Comparison of ENCODE assay signal across 36 cellular contexts in genomic region chr11:1866226-1866625, GRCh38. TPM values are rescaled to one million over a fixed set of nuclear protein-coding genes. Genes with fewer than 3 reads are reported as not detected.
A peak's percentile ranks its signal among the peaks of the same experiment; 100 is the strongest.
DNase-seq lines count a peak whose midpoint lies in the region; ATAC-seq, FAIRE-seq and TF ChIP-seq lines count a peak whose summit lies in the region.
"Had no signal": no experiment of that assay in that cellular context is flagged by ENCODE, and none has a peak within 500 bp of the region (broad histone marks: within the 10 kb centered on the region; RNA-seq: fewer than 3 reads in every experiment).

No MANE protein-coding gene starts in this region.

- H3K9me3 ChIP-seq in heart left ventricle (no peaks in the 10 kb centered on the region), kidney (ENCODE audit: control insufficient read depth in 1 of 2, low read length in 2 of 2) (no peaks in the 10 kb centered on the region), gastrocnemius medialis (no peaks in the 10 kb centered on the region), OCI-LY7 (ENCODE audit: low read length) (no peaks in the 10 kb centered on the region)
- H3K9me3 ChIP-seq: Peyer's patch had no signal

- ATAC-seq in heart left ventricle (no peak), gastrocnemius medialis (no peak), HG03460 (IDR thresholded peaks at IDR 0.05; ENCODE audit: unreplicated experiment) (no peak)
- ATAC-seq: HCT116; natural killer cell treated with Interleukin-12 subunit alpha and Interleukin-12 subunit beta and Interleukin-15 and Interleukin-18, amount 100 ng/mL, for 72 hours had no signal

- no peak overlapping the region for H3K4me2 ChIP-seq in OCI-LY7 (ENCODE audit: low read length)

- TF ChIP-seq CTCF in heart left ventricle (IDR thresholded peaks at IDR 0.05), result no peak
- TF ChIP-seq CTCF in kidney (IDR thresholded peaks at IDR 0.05; ENCODE audit: borderline replicate concordance, extremely low read depth, insufficient read depth), result no peak
- TF ChIP-seq CTCF in gastrocnemius medialis (IDR thresholded peaks at IDR 0.05 in 4 of 5, conservative IDR thresholded peaks at IDR 0.05 in 1 of 5), result no peak
- TF ChIP-seq CTCF in glutamatergic neuron (IDR thresholded peaks at IDR 0.05; ENCODE audit: partially characterized antibody, unreplicated experiment), result no peak
- no peak for TF ChIP-seq CTCF in OCI-LY7 (conservative IDR thresholded peaks at IDR 0.05; ENCODE audit: low read length)

- intact Hi-C loops in heart left ventricle (cut with DNase I) (no loop called here), cardiac septum (cut with DNase I) (no loop called here), kidney (cut with DNase I) (no loop called here), gastrocnemius medialis (cut with DNase I; ENCODE audit: low total_unique reads) (no loop called here), OCI-LY7 (cut with micrococcal nuclease; ENCODE audit: unreplicated experiment) (no loop called here)

- no peaks in the 10 kb centered on the region; the same call in 1 of the 2 replicates for H4K20me1 ChIP-seq in OCI-LY7 (ENCODE audit: insufficient read depth, low read length)

- H3K27ac Mint-ChIP-seq in glutamatergic neuron (ENCODE audit: unreplicated experiment), result no peak overlapping the region
- H3K27ac Mint-ChIP-seq: activated CD4-positive, alpha-beta T cell treated with anti-CD3 and anti-CD28 coated beads, Interleukin-2, amount 10 ng/mL, durations not matched to agents 7 days and 5 days; activated naive CD8-positive, alpha-beta T cell treated with anti-CD3 and anti-CD28 coated beads for 36 hours; natural killer cell treated with Interleukin-12 subunit alpha and Interleukin-12 subunit beta and Interleukin-15 and Interleukin-18, amount 100 ng/mL, for 72 hours; type B pancreatic cell had no signal

- FAIRE-seq in kidney (lab: Jason Lieb, UNC), result no peak
- FAIRE-seq: A204.1, keratinocyte had no signal

- H3K9ac ChIP-seq in kidney (ENCODE audit: low read length in 2 of 2), result no peak overlapping the region

- no peak for TF ChIP-seq POLR2A in heart left ventricle (IDR thresholded peaks at IDR 0.05)
- no peak for TF ChIP-seq POLR2A in gastrocnemius medialis (IDR thresholded peaks at IDR 0.05)

- peaks cover 0 to 4% (median 0%) of the 10 kb centered on the region in 9 donors for H3K36me3 ChIP-seq in heart left ventricle
- no peaks in the 10 kb centered on the region for H3K36me3 ChIP-seq in kidney (ENCODE audit: control insufficient read depth in 1 of 2, insufficient read depth in 2 of 2, low read length in 2 of 2)
- no peaks in the 10 kb centered on the region for H3K36me3 ChIP-seq in gastrocnemius medialis
- 0 out of 2 replicates have a peak, but pooled peaks cover 8% of the 10 kb centered on the region for H3K36me3 ChIP-seq in OCI-LY7 (ENCODE audit: insufficient read depth, low read length)
- H3K36me3 ChIP-seq: cardiac muscle cell, Peyer's patch had no signal

- WGBS in heart left ventricle, 4 donors, result 82 to 94% (median 85%) methylated on average over 2 to 8 of the region's 8 CpGs

- H3K4me3 ChIP-seq in heart left ventricle (peak overlapping the region in 6 of 12 donors; percentile 52 to 70 (median 58)), kidney (ENCODE audit: low read length in 2 of 2) (no peak overlapping the region), gastrocnemius medialis (no peak overlapping the region), OCI-LY7 (ENCODE audit: low read depth, low read length, poor library complexity, severe bottlenecking) (no peak overlapping the region)
- H3K4me3 ChIP-seq: cardiac muscle cell, lung, Peyer's patch had no signal

- H3K4me1 Mint-ChIP-seq in glutamatergic neuron (ENCODE audit: low read depth, unreplicated experiment), result no peaks in the 10 kb centered on the region

- H3K9me3 Mint-ChIP-seq in glutamatergic neuron (ENCODE audit: unreplicated experiment), result no peaks in the 10 kb centered on the region
- H3K9me3 Mint-ChIP-seq: activated CD4-positive, alpha-beta T cell treated with anti-CD3 and anti-CD28 coated beads, Interleukin-2, amount 10 ng/mL, durations not matched to agents 7 days and 5 days; activated naive CD8-positive, alpha-beta T cell treated with anti-CD3 and anti-CD28 coated beads for 36 hours; natural killer cell treated with Interleukin-12 subunit alpha and Interleukin-12 subunit beta and Interleukin-15 and Interleukin-18, amount 100 ng/mL, for 72 hours; type B pancreatic cell had no signal

- CTCF ChIA-PET in OCI-LY7 (lab: Charles Lee; ENCODE audit: unreplicated experiment), result no interaction called here

- in situ Hi-C loops in gastrocnemius medialis (cut with MboI; ENCODE audit: low sequenced_read_pairs in 4 of 4), result no loop called here

- H3K4me1 ChIP-seq in heart left ventricle, result peaks cover 11 to 69% (median 25%) of the 10 kb centered on the region in 12 donors
- H3K4me1 ChIP-seq in kidney (ENCODE audit: control insufficient read depth in 1 of 2, insufficient read depth in 1 of 2, low read depth in 1 of 2, low read length in 2 of 2), result peaks cover 0 to 17% of the 10 kb centered on the region in 2 donors
- peaks cover 26 to 37% of the 10 kb centered on the region in 2 donors for H3K4me1 ChIP-seq in gastrocnemius medialis
- H3K4me1 ChIP-seq in OCI-LY7 (ENCODE audit: insufficient read depth, low read length, poor library complexity, severe bottlenecking), result no peaks in the 10 kb centered on the region

- H3K27me3 Mint-ChIP-seq in glutamatergic neuron (ENCODE audit: unreplicated experiment), result peaks cover 2% of the 10 kb centered on the region
- H3K27me3 Mint-ChIP-seq: activated CD4-positive, alpha-beta T cell treated with anti-CD3 and anti-CD28 coated beads, Interleukin-2, amount 10 ng/mL, durations not matched to agents 7 days and 5 days; activated naive CD8-positive, alpha-beta T cell treated with anti-CD3 and anti-CD28 coated beads for 36 hours; natural killer cell treated with Interleukin-12 subunit alpha and Interleukin-12 subunit beta and Interleukin-15 and Interleukin-18, amount 100 ng/mL, for 72 hours had no signal

- H3K27me3 ChIP-seq in heart left ventricle (peaks cover 0 to 9% (median 0%) of the 10 kb centered on the region in 9 donors), gastrocnemius medialis (peaks cover 19 to 35% (median 32%) of the 10 kb centered on the region in 3 donors)
- H3K27me3 ChIP-seq: Peyer's patch had no signal

- H3K4me3 Mint-ChIP-seq in glutamatergic neuron (ENCODE audit: unreplicated experiment), result no peak overlapping the region
- H3K4me3 Mint-ChIP-seq: activated CD4-positive, alpha-beta T cell treated with anti-CD3 and anti-CD28 coated beads, Interleukin-2, amount 10 ng/mL, durations not matched to agents 7 days and 5 days; activated naive CD8-positive, alpha-beta T cell treated with anti-CD3 and anti-CD28 coated beads for 36 hours; natural killer cell treated with Interleukin-12 subunit alpha and Interleukin-12 subunit beta and Interleukin-15 and Interleukin-18, amount 100 ng/mL, for 72 hours; type B pancreatic cell had no signal

- no peaks in the 10 kb centered on the region for H3K36me3 Mint-ChIP-seq in glutamatergic neuron (ENCODE audit: unreplicated experiment)
- H3K36me3 Mint-ChIP-seq: natural killer cell treated with Interleukin-12 subunit alpha and Interleukin-12 subunit beta and Interleukin-15 and Interleukin-18, amount 100 ng/mL, for 72 hours; type B pancreatic cell had no signal

- BruUV-seq in OCI-LY7 (replicated peaks; lab: Mats Ljungman, UMichigan), result no TSS peak

- no peaks in the 10 kb centered on the region for H3K79me2 ChIP-seq in OCI-LY7 (ENCODE audit: insufficient read depth, low read depth, low read length)

- POLR2A ChIA-PET in OCI-LY7 (lab: Charles Lee), result no interaction called here

- H2AFZ ChIP-seq in OCI-LY7 (ENCODE audit: low read length), result no peak overlapping the region

- no peaks in the 10 kb centered on the region for H3K9me2 ChIP-seq in OCI-LY7 (ENCODE audit: insufficient read depth, low read length)

- DNase-seq in heart left ventricle, result peak in 2 of 5 donors; percentile 19 to 44
- DNase-seq in cardiac septum (ENCODE audit: low spot score), result no peak
- peak; percentile 60 for DNase-seq in kidney
- DNase-seq in gastrocnemius medialis, result no peak
- no peak for DNase-seq in glutamatergic neuron
- no peak for DNase-seq in activated CD4-positive, alpha-beta T cell treated with anti-CD3 and anti-CD28 coated beads for 48 hours
- DNase-seq in OCI-LY7 (ENCODE audit: low spot score), result no peak
- DNase-seq: activated CD4-positive, alpha-beta T cell treated with anti-CD3 and anti-CD28 coated beads, Interleukin-2, amount 10 ng/mL, durations not matched to agents 7 days and 5 days; activated effector memory CD4-positive, alpha-beta T cell treated with Interleukin-2 at 50 U/mL for 16 hours; activated naive CD8-positive, alpha-beta T cell treated with anti-CD3 and anti-CD28 coated beads for 36 hours; DMS79 treated with DMSO at 0.1 percent for 48 hours; effector CD8-positive, alpha-beta T cell; GF-D8; head of caudate nucleus; Kasumi-1; NCI-H1436 treated with DMSO at 0.1 percent for 48 hours; NCI-H2081 treated with DMSO at 0.1 percent for 48 hours; NCI-H345; NCI-H748 treated with DMSO at 0.1 percent for 48 hours; Peyer's patch; retina; stimulated activated CD4-positive, alpha-beta T cell treated with anti-CD3 and anti-CD28 coated beads, Interleukin-4, amount 100 ng/mL, for 1 hour had no signal

- H3K27ac ChIP-seq in heart left ventricle (peak overlapping the region in 7 of 12 donors; percentile 1 to 93 (median 54)), kidney (ENCODE audit: low read depth in 2 of 2, low read length in 2 of 2) (no peak overlapping the region), gastrocnemius medialis (peak overlapping the region; percentile 49 to 58 (median 54)), OCI-LY7 (ENCODE audit: low read depth, low read length, poor library complexity, severe bottlenecking) (no peak overlapping the region)
- H3K27ac ChIP-seq: cardiac muscle cell, epithelial cell of prostate, Peyer's patch had no signal

RNA-seq across cellular contexts. Expression of gene LSP1, which starts 13.3 kb away (rescaled TPM):
- 10 to 100 TPM; 11.4 to 86.8 (median 16.4) TPM for total RNA-seq in heart left ventricle
- polyA plus RNA-seq in heart left ventricle, result 10 to 100 TPM; 10.0 to 20.6 TPM
- 35.1 TPM for total RNA-seq in cardiac septum
- 26.1 TPM for total RNA-seq in kidney
- 8.4 TPM for polyA plus RNA-seq in kidney (ENCODE audit: insufficient read depth, low read depth, low replicate concordance)
- 10 to 100 TPM in 1 of 4 donors, 1 to 10 TPM in 3; 3.0 to 13.5 (median 5.5) TPM for total RNA-seq in gastrocnemius medialis
- total RNA-seq in glutamatergic neuron (ENCODE audit: unreplicated experiment), result 2.5 TPM
- 195 and 232 TPM in 2 replicates for total RNA-seq in OCI-LY7 (2014; rRNA removed; shearing (Covaris generic))
- 225 and 303 TPM in 2 replicates for total RNA-seq in OCI-LY7 (2022)
- total RNA-seq: cardiac muscle cell had no signal

RNA-seq across cellular contexts. Expression of gene PRR33, which starts 25.5 kb away (rescaled TPM):
- total RNA-seq in heart left ventricle (1 to 10 TPM in 8 of 9 donors, under 1 TPM in 1; 0.81 to 5.1 (median 2.4) TPM), cardiac septum (0.75 TPM), kidney (not detected), gastrocnemius medialis (1 to 10 TPM in 2 of 4 donors, under 1 TPM in 2; 0.16 to 2.3 (median 1.0) TPM), glutamatergic neuron (ENCODE audit: unreplicated experiment) (not detected), OCI-LY7 (2022) (not detected in 2 replicates)
- polyA plus RNA-seq in heart left ventricle (1 to 10 TPM in 1 of 2 donors, under 1 TPM in 1; 0.08 to 4.6 TPM), kidney (ENCODE audit: insufficient read depth, low read depth, low replicate concordance) (not detected)
- not detected in 2 replicates for total RNA-seq in OCI-LY7 (2014; rRNA removed; shearing (Covaris generic))
- total RNA-seq: aorta; cardiac muscle cell; lung; mononuclear cell; natural killer cell treated with Interleukin-12 subunit alpha and Interleukin-12 subunit beta and Interleukin-15 and Interleukin-18, amount 100 ng/mL, for 72 hours; osteoblast; Peyer's patch had no signal
- polyA plus RNA-seq: aorta, cardiac muscle cell, CD14-positive monocyte, keratinocyte had no signal

RNA-seq across cellular contexts. Expression of gene TNNI2, which starts 27.4 kb away (rescaled TPM):
- total RNA-seq in heart left ventricle (1 to 10 TPM in 1 of 9 donors, under 1 TPM in 1, not detected in 7; 0.72 to 3.3 TPM), cardiac septum (0.78 TPM), kidney (1.3 TPM), gastrocnemius medialis (1,000 to 10,000 TPM; 1,499 to 3,728 (median 2,254) TPM), glutamatergic neuron (ENCODE audit: unreplicated experiment) (not detected), OCI-LY7 (2022) (8.7 and 14.3 TPM in 2 replicates)
- polyA plus RNA-seq in heart left ventricle (under 1 TPM in 1 of 2 donors, not detected in 1; 0.22 TPM), kidney (ENCODE audit: insufficient read depth, low read depth, low replicate concordance) (not detected)
- 2.5 and 7.3 TPM in 2 replicates for total RNA-seq in OCI-LY7 (2014; rRNA removed; shearing (Covaris generic))
- total RNA-seq: activated CD4-positive, alpha-beta T cell treated with anti-CD3 and anti-CD28 coated beads, Interleukin-2, amount 10 ng/mL, durations not matched to agents 7 days and 5 days; osteoblast had no signal

RNA-seq across cellular contexts. Expression of gene SYT8, which starts 31.4 kb away (rescaled TPM):
- total RNA-seq in heart left ventricle (not detected), cardiac septum (not detected), kidney (1.7 TPM), gastrocnemius medialis (not detected), glutamatergic neuron (ENCODE audit: unreplicated experiment) (not detected), OCI-LY7 (2022) (not detected in 2 replicates)
- polyA plus RNA-seq in heart left ventricle (under 1 TPM in 1 of 2 donors, not detected in 1; 0.08 TPM), kidney (ENCODE audit: insufficient read depth, low read depth, low replicate concordance) (1.2 TPM)
- not detected in 2 replicates for total RNA-seq in OCI-LY7 (2014; rRNA removed; shearing (Covaris generic))
- total RNA-seq: activated CD4-positive, alpha-beta T cell treated with anti-CD3 and anti-CD28 coated beads, Interleukin-2, amount 10 ng/mL, durations not matched to agents 7 days and 5 days; activated CD8-positive, alpha-beta memory T cell treated with anti-CD3 and anti-CD28 coated beads for 36 hours; activated naive CD8-positive, alpha-beta T cell treated with anti-CD3 and anti-CD28 coated beads for 36 hours; cardiac muscle cell; mononuclear cell; natural killer cell treated with Interleukin-12 subunit alpha and Interleukin-12 subunit beta and Interleukin-15 and Interleukin-18, amount 100 ng/mL, for 72 hours had no signal
- polyA plus RNA-seq: cardiac muscle cell, CD14-positive monocyte had no signal

RNA-seq across cellular contexts. Expression of gene TNNT3, which starts 53.3 kb away (rescaled TPM):
- total RNA-seq in heart left ventricle (10 to 100 TPM; 17.1 to 84.5 (median 49.0) TPM), cardiac septum (41.5 TPM), kidney (0.60 TPM), gastrocnemius medialis (1,000 to 10,000 TPM; 1,260 to 3,441 (median 1,835) TPM), glutamatergic neuron (ENCODE audit: unreplicated experiment) (not detected), OCI-LY7 (2022) (4.7 and 5.8 TPM in 2 replicates)
- polyA plus RNA-seq in heart left ventricle (10 to 100 TPM; 40.8 to 45.5 TPM), kidney (ENCODE audit: insufficient read depth, low read depth, low replicate concordance) (not detected)
- total RNA-seq in OCI-LY7 (2014; rRNA removed; shearing (Covaris generic)), result 6.2 and 10.0 TPM in 2 replicates
- total RNA-seq: osteoblast had no signal
- polyA plus RNA-seq: CD14-positive monocyte had no signal

Comparison
In these comparisons a context has a peak if more than half of its experiments do, and no peak if none do; other contexts are left out.
1. H3K27ac ChIP-seq: peak in heart left ventricle (7 of 12) and gastrocnemius medialis (4 of 4); none in kidney (0 of 2) and OCI-LY7 (single experiment).
2. RNA of gene TNNI2, which starts 27.4 kb away (total RNA-seq): 1,499 to 3,728 TPM in gastrocnemius medialis; 2.5 to 14.3 TPM in OCI-LY7, 1.3 TPM in kidney (single experiment), 0.78 TPM in cardiac septum (single experiment), not detected in glutamatergic neuron (single experiment) and 0.72 to 3.3 TPM in heart left ventricle; every median in the first group is over 10 times any median in the second.